In the genomic region with DNA sequence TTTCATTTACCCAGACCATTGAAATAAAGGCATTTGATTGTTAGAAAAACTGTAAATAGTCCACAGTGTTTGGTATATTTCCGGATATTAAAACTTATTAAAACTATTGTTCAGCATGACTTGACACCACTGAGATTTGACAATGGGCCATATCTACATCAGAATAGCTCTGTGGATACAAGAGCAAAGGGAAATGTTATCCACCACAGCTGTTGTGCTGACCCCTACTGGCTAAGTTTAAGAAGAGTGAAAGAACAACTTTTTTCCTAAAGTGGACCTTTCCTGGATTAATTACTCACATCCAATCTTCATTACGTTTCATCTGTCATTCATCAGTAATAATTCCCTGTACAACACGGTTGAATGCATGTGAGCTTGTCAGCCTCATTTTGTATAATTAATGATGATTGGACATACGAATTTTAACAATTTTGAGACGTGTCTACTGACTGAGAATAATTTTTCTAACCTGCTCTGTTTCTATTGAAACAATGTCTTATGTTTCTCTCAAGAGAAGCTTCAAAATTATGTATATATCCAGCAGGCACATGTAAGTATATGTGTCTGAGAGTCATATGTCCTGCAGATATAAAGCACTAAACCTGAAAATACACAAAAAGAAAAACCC, we compare ENCODE assay signal across 8 cellular contexts.
DNase-seq lines count a peak whose midpoint lies in the region; ATAC-seq and TF ChIP-seq lines count a peak whose summit lies in the region.

No MANE protein-coding gene starts in this region.

- no peak overlapping the region for H3K4me3 ChIP-seq in SK-N-SH (ENCODE audit: low read depth in 2 of 2, low read length in 1 of 2)

- TF ChIP-seq CTCF in SK-N-SH (IDR thresholded peaks at IDR 0.05): peak; percentile 61

- H3K9me2 ChIP-seq in SK-N-SH: no peaks in the 10 kb centered on the region

- H4K20me1 ChIP-seq in SK-N-SH (ENCODE audit: insufficient read depth): no peaks in the 10 kb centered on the region

- POLR2A ChIA-PET in SK-N-SH (lab: Yijun Ruan, JAX): no interaction called here

- no peak overlapping the region for H3K4me2 ChIP-seq in SK-N-SH

- H3K27ac ChIP-seq in SK-N-SH (ENCODE audit: low read depth in 2 of 2, low read length in 1 of 2): no peak overlapping the region

- DNase-seq in SK-N-SH: peak; percentile 32
- peak; percentile 46 for DNase-seq in NCI-H69 (lab: John Stamatoyannopoulos, UW)
- DNase-seq in fibroblast of gingiva (ENCODE audit: low read depth): peak; percentile 26
- DNase-seq in smooth muscle cell of the brain vasculature (ENCODE audit: low read depth, low spot score): peak; percentile 7
- no peak for DNase-seq in NCI-H345 treated with DMSO at 0.1 percent for 48 hours (lab: John Stamatoyannopoulos, UW; ENCODE audit: unreplicated experiment)
- no peak for DNase-seq in activated CD8-positive, alpha-beta memory T cell treated with anti-CD3 and anti-CD28 coated beads for 24 hours

- no peaks in the 10 kb centered on the region for H3K36me3 ChIP-seq in SK-N-SH (replicated peaks in 1 of 2; ENCODE audit: control insufficient read depth in 1 of 2, insufficient read depth in 2 of 2, low read length in 1 of 2)

- H3K79me2 ChIP-seq in SK-N-SH (ENCODE audit: insufficient read depth): no peaks in the 10 kb centered on the region

- ATAC-seq in SK-N-SH treated with all-trans-retinoic acid at 6 μM for 48 hours (no peak), GM21390 (IDR thresholded peaks at IDR 0.05; ENCODE audit: unreplicated experiment) (no peak)

- no peak overlapping the region for H2AFZ ChIP-seq in SK-N-SH (ENCODE audit: low read depth)

- H3K4me1 ChIP-seq in SK-N-SH (ENCODE audit: control insufficient read depth in 1 of 2, insufficient read depth in 2 of 2, low read depth in 1 of 2, low read length in 1 of 2): no peaks in the 10 kb centered on the region

- TF ChIP-seq EP300 in SK-N-SH (IDR thresholded peaks at IDR 0.05; ENCODE audit: borderline replicate concordance in 1 of 2, low read depth in 1 of 2, low read length in 1 of 2): no peak

- no peaks in the 10 kb centered on the region for H3K9me3 ChIP-seq in SK-N-SH

- H3K27me3 ChIP-seq in SK-N-SH (ENCODE audit: insufficient read depth): no peaks in the 10 kb centered on the region

- WGBS in SK-N-SH (ENCODE audit: low lambda C conversion rate): 7% methylated on average over 5 of the region's 5 CpGs

- peak; percentile 80 for TF ChIP-seq RAD21 in SK-N-SH (IDR thresholded peaks at IDR 0.05; ENCODE audit: low read length)

- CTCF ChIA-PET in SK-N-SH (lab: Yijun Ruan, JAX): interaction anchor here (1.0 to 1.3 kb wide), 9 partner anchors 9 to 955 kb away, joined by 3 to 6 read pairs (median 4); no protein-coding TSS in a partner anchor

- no peaks in the 10 kb centered on the region for H3F3A ChIP-seq in SK-N-SH (replicated peaks; ENCODE audit: insufficient read depth)

- no peak overlapping the region for H3K9ac ChIP-seq in SK-N-SH

TF ChIP-seq in SK-N-SH, 30 proteins besides CTCF, POLR2A, EP300 and RAD21:
- TF ChIP-seq, protein P1, sequence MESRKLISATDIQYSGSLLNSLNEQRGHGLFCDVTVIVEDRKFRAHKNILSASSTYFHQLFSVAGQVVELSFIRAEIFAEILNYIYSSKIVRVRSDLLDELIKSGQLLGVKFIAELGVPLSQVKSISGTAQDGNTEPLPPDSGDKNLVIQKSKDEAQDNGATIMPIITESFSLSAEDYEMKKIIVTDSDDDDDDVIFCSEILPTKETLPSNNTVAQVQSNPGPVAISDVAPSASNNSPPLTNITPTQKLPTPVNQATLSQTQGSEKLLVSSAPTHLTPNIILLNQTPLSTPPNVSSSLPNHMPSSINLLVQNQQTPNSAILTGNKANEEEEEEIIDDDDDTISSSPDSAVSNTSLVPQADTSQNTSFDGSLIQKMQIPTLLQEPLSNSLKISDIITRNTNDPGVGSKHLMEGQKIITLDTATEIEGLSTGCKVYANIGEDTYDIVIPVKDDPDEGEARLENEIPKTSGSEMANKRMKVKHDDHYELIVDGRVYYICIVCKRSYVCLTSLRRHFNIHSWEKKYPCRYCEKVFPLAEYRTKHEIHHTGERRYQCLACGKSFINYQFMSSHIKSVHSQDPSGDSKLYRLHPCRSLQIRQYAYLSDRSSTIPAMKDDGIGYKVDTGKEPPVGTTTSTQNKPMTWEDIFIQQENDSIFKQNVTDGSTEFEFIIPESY (IDR thresholded peaks at IDR 0.05; ENCODE audit: borderline replicate concordance, low read depth): no peak
- TF ChIP-seq JUND (IDR thresholded peaks at IDR 0.05): no peak
- no peak for TF ChIP-seq FOXJ3 (CRISPR knock-in tag; IDR thresholded peaks at IDR 0.05)
- no peak for TF ChIP-seq TCF12 (IDR thresholded peaks at IDR 0.05)
- TF ChIP-seq SMC3 (IDR thresholded peaks at IDR 0.05; ENCODE audit: low read depth, low read length): peak; percentile 26; the same call in 1 of the 2 replicates

TF ChIP-seq in SK-N-SH treated with all-trans-retinoic acid at 6 μM for 48 hours, 23 proteins besides CTCF, POLR2A, EP300 and RAD21:
- no peak for TF ChIP-seq SNAI2 (CRISPR knock-in tag; IDR thresholded peaks at IDR 0.05)
- no peak for TF ChIP-seq ARNTL (CRISPR knock-in tag; IDR thresholded peaks at IDR 0.05; ENCODE audit: borderline replicate concordance, low read depth)
- TF ChIP-seq ZNF565 (CRISPR knock-in tag; conservative IDR thresholded peaks at IDR 0.05; ENCODE audit: low read depth): no peak
- no peak for TF ChIP-seq ZC3H10 (CRISPR knock-in tag; IDR thresholded peaks at IDR 0.05)
- TF ChIP-seq ZNF8 (CRISPR knock-in tag; IDR thresholded peaks at IDR 0.05): no peak
- no peak; the same call in 1 of the 2 replicates for TF ChIP-seq ISL1 (CRISPR knock-in tag; IDR thresholded peaks at IDR 0.05)
- TF ChIP-seq TOX (CRISPR knock-in tag; IDR thresholded peaks at IDR 0.05; ENCODE audit: borderline replicate concordance): no peak
- TF ChIP-seq TSHZ2 (CRISPR knock-in tag; IDR thresholded peaks at IDR 0.05): no peak
- no peak for TF ChIP-seq TCF4 (CRISPR knock-in tag; IDR thresholded peaks at IDR 0.05; ENCODE audit: borderline replicate concordance)
- TF ChIP-seq OSR1 (CRISPR knock-in tag; IDR thresholded peaks at IDR 0.05): no peak
- TF ChIP-seq CSDC2 (CRISPR knock-in tag; IDR thresholded peaks at IDR 0.05): no peak

Comparison
In these comparisons a context has a peak if more than half of its experiments do, and no peak if none do; other contexts are left out.
1. DNase-seq: peak in SK-N-SH (single experiment), NCI-H69 (single experiment), fibroblast of gingiva (single experiment) and smooth muscle cell of the brain vasculature (single experiment); none in NCI-H345 treated with DMSO at 0.1 percent for 48 hours (single experiment) and activated CD8-positive, alpha-beta memory T cell treated with anti-CD3 and anti-CD28 coated beads for 24 hours (single experiment).